Comparison of ENCODE assay signal across 12 cellular contexts in the genomic region with DNA sequence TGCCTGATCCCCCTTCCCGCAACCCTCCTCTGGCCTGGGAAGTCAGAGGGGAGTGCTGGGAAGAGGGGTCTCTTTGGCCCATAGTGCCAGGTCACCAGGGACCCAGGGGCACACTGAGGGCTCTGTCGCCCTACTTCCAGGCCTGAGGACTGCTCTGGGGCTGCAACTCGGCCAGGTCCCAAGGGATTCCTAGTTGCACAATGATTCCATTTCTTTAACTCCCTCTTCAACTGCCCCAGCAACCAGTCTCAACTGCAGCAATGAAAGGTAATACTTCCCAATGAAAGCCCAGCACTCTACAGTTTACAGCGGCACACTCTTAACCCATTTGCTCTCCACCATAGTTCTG. TPM values are rescaled to one million over a fixed set of nuclear protein-coding genes. Genes with fewer than 3 reads are reported as not detected.
DNase-seq lines count a peak whose midpoint lies in the region; ATAC-seq and TF ChIP-seq lines count a peak whose summit lies in the region.
"Had no signal": no experiment of that assay in that cellular context is flagged by ENCODE, and none has a peak within 500 bp of the region (broad histone marks: within the 10 kb centered on the region; RNA-seq: fewer than 3 reads in every experiment).

No MANE protein-coding gene starts in this region.

- CTCF ChIA-PET in AG04450 (lab: Charles Lee), result interaction anchor here (0.6 to 1.4 kb wide), 3 partner anchors 63 to 166 kb away, joined by 3 to 6 read pairs (median 4); no protein-coding TSS in a partner anchor

- TF ChIP-seq CTCF in AG04450 (IDR thresholded peaks at IDR 0.05; ENCODE audit: low read depth, low read length) (no peak), fibroblast of villous mesenchyme (IDR thresholded peaks at IDR 0.05; ENCODE audit: insufficient read depth, low read depth, low read length) (no peak), osteoblast (IDR thresholded peaks at IDR 0.05; ENCODE audit: extremely low read depth, low read depth, low read length) (no peak)

- H3K27me3 ChIP-seq in AG04450 (ENCODE audit: control insufficient read depth, insufficient read depth, low read length) (no peaks in the 10 kb centered on the region), SJCRH30 (no peaks in the 10 kb centered on the region), osteoblast (ENCODE audit: insufficient read depth, low read length) (no peaks in the 10 kb centered on the region)
- H3K27me3 ChIP-seq: BE2C, pancreas had no signal

- no peak overlapping the region for H3K4me3 ChIP-seq in AG04450 (ENCODE audit: low read depth, low read length)
- H3K4me3 ChIP-seq in SJCRH30, result peak overlapping the region; percentile 24
- no peak overlapping the region for H3K4me3 ChIP-seq in fibroblast of villous mesenchyme (ENCODE audit: low read depth, low read length)
- H3K4me3 ChIP-seq in osteoblast (ENCODE audit: insufficient read depth, low read length), result peak overlapping the region; percentile 46
- H3K4me3 ChIP-seq: pancreas had no signal

- H3K4me1 ChIP-seq in SJCRH30 (peaks cover 32% of the 10 kb centered on the region), osteoblast (ENCODE audit: insufficient read depth, low read length) (peaks cover 48% of the 10 kb centered on the region)

- H3K27ac ChIP-seq in AG04450 (ENCODE audit: low read depth, low read length), result peak overlapping the region; percentile 88
- peak overlapping the region; percentile 44 for H3K27ac ChIP-seq in SJCRH30
- peak overlapping the region; percentile 76 for H3K27ac ChIP-seq in osteoblast (ENCODE audit: low read depth, low read length)
- H3K27ac ChIP-seq: pancreas had no signal

- no peak for ATAC-seq in GM19463 (IDR thresholded peaks at IDR 0.05; ENCODE audit: unreplicated experiment)
- ATAC-seq: activated naive CD8-positive, alpha-beta T cell treated with anti-CD3 and anti-CD28 coated beads, Interleukin-2, amount 50 U/mL, for 24 hours had no signal

- H3K79me2 ChIP-seq in osteoblast (ENCODE audit: insufficient read depth, low read length), result peaks cover 61% of the 10 kb centered on the region

- peak overlapping the region; percentile 47 for H3K4me2 ChIP-seq in osteoblast (ENCODE audit: insufficient read depth, low read length)

- H3K36me3 ChIP-seq in SJCRH30, result no peaks in the 10 kb centered on the region
- H3K36me3 ChIP-seq in osteoblast (ENCODE audit: insufficient read depth, low read length), result no peaks in the 10 kb centered on the region
- H3K36me3 ChIP-seq: BE2C, pancreas had no signal

- DNase-seq in AG04450 (ENCODE audit: low read depth, low spot score) (no peak), SJCRH30 (no peak), fibroblast of villous mesenchyme (ENCODE audit: low read depth) (peak; percentile 86), osteoblast (ENCODE audit: insufficient read length, low spot score, missing footprints) (peak; percentile 92), cortex of kidney (lab: John Stamatoyannopoulos, UW) (no peak), DMS79 (lab: John Stamatoyannopoulos, UW) (no peak)
- no peak for DNase-seq in activated CD4-positive, CD25-positive, alpha-beta regulatory T cell (lab: John Stamatoyannopoulos, UW)
- DNase-seq: activated naive CD8-positive, alpha-beta T cell treated with anti-CD3 and anti-CD28 coated beads, Interleukin-2, amount 50 U/mL, for 24 hours; BE2C; NCI-H1048; pancreas had no signal

- peaks cover 8% of the 10 kb centered on the region for H4K20me1 ChIP-seq in osteoblast (ENCODE audit: insufficient read depth, low read length)

- POLR2A ChIA-PET in AG04450 (lab: Yijun Ruan, JAX), result interaction anchor here (0.7 to 3.3 kb wide), 2 partner anchors 26 to 35 kb away, joined by 3 to 26 read pairs; a partner anchor contains a TSS

- H3K9me3 ChIP-seq in AG04450 (ENCODE audit: control insufficient read depth, insufficient read depth, low read length), result no peaks in the 10 kb centered on the region
- H3K9me3 ChIP-seq in SJCRH30 (replicated peaks), result no peaks in the 10 kb centered on the region
- H3K9me3 ChIP-seq in osteoblast (ENCODE audit: low read depth, low read length), result no peaks in the 10 kb centered on the region
- H3K9me3 ChIP-seq: BE2C, pancreas had no signal

- H2AFZ ChIP-seq in osteoblast (ENCODE audit: low read length), result no peak overlapping the region

RNA-seq across cellular contexts. Expression of a gene that starts 35.7 kb away (rescaled TPM):
- 10.8 and 16.4 TPM in 2 replicates for polyA plus RNA-seq in AG04450 (2011; rRNA removed)
- 13.9 and 16.0 TPM in 2 replicates for polyA minus RNA-seq in AG04450 (2011; rRNA and poly(A)+ RNA removed)
- 7.4 and 8.4 TPM in 2 replicates for total RNA-seq in SJCRH30 (2014; rRNA removed; shearing (Covaris generic))
- total RNA-seq in fibroblast of villous mesenchyme (6.0 and 7.4 TPM in 2 replicates), osteoblast (6.2 and 7.6 TPM in 2 replicates)

Comparison
In these comparisons a context has a peak if more than half of its experiments do, and no peak if none do; other contexts are left out.
1. DNase-seq: peak in fibroblast of villous mesenchyme (single experiment) and osteoblast (single experiment); none in AG04450 (single experiment), SJCRH30 (0 of 2), cortex of kidney (single experiment), activated CD4-positive, CD25-positive, alpha-beta regulatory T cell (0 of 4) and DMS79 (single experiment).
2. H3K4me3 ChIP-seq: peak in SJCRH30 (single experiment) and osteoblast (single experiment); none in AG04450 (single experiment) and fibroblast of villous mesenchyme (single experiment).
3. Peak in every context shown above with its lines, with median percentiles within 50 percentile points of each other: H3K27ac ChIP-seq.